In genomic region chr5:139513434-139513833, GRCh38 we compare ENCODE assay signal across 8 cellular contexts. TPM values are rescaled to one million over a fixed set of nuclear protein-coding genes. Genes with fewer than 3 reads are reported as not detected.
A peak's percentile ranks its signal among the peaks of the same experiment; 100 is the strongest.
DNase-seq lines count a peak whose midpoint lies in the region; ATAC-seq, FAIRE-seq and TF ChIP-seq lines count a peak whose summit lies in the region.
"Not testable (repeated sequence)": the region's sequence is repeated elsewhere in the genome, so short reads cannot be mapped to it uniquely, and the experiment has no call there.

No MANE protein-coding gene starts in this region.

- H2BK5ac ChIP-seq in H1 (ENCODE audit: low read depth, low read length), result not testable (repeated sequence)

- TF ChIP-seq POLR2A in H1 (IDR thresholded peaks at IDR 0.05; ENCODE audit: control extremely low read depth in 1 of 2, low read depth in 2 of 2, low read length in 2 of 2), result not testable (repeated sequence)

- not testable (repeated sequence) for H3K27me3 Mint-ChIP-seq in CD8-positive, alpha-beta memory T cell

- not testable (repeated sequence) for H4K8ac ChIP-seq in H1 (ENCODE audit: extremely low read depth, insufficient read depth, low read length)

- H3K4me1 ChIP-seq in CD8-positive, alpha-beta memory T cell (ENCODE audit: insufficient read depth, low read length), result peaks cover 34% of the 10 kb centered on the region
- not testable (repeated sequence) for H3K4me1 ChIP-seq in H1 (replicated peaks in 1 of 4; ENCODE audit: control insufficient read depth in 3 of 4, insufficient read depth in 4 of 4, low read length in 3 of 4)

- FAIRE-seq in H1 (lab: Jason Lieb, UNC), result not testable (repeated sequence)

- H4K20me1 ChIP-seq in H1 (replicated peaks in 1 of 2; ENCODE audit: control insufficient read depth in 1 of 2, insufficient read depth in 2 of 2, low read length in 2 of 2), result not testable (repeated sequence)

- H3K56ac ChIP-seq in H1 (replicated peaks; ENCODE audit: insufficient read length, low read depth, low read length), result not testable (repeated sequence)

- not testable (repeated sequence) for H4K91ac ChIP-seq in H1 (replicated peaks; ENCODE audit: insufficient read length, low read length)

- H2AK5ac ChIP-seq in H1 (ENCODE audit: low read depth, low read length), result not testable (repeated sequence)

- not testable (repeated sequence) for H3K27ac ChIP-seq in CD8-positive, alpha-beta memory T cell (ENCODE audit: low read depth, low read length); H1 (ENCODE audit: low read depth, low read length)

- peak; percentile 81 to 90 (median 89) for TF ChIP-seq CTCF in H1 (IDR thresholded peaks at IDR 0.05; ENCODE audit: control extremely low read depth in 1 of 3, insufficient read depth in 1 of 3, low read depth in 1 of 3, low read length in 3 of 3)

- not testable (repeated sequence) for H3K18ac ChIP-seq in H1 (ENCODE audit: extremely low read depth, low read length)

- H3K9me3 ChIP-seq in CD8-positive, alpha-beta memory T cell (ENCODE audit: low read length); H1 (ENCODE audit: insufficient read depth in 2 of 2, low read depth in 1 of 2, low read length in 1 of 2): not testable (repeated sequence)

- H3K79me2 ChIP-seq in H1 (ENCODE audit: control insufficient read depth in 1 of 2, insufficient read depth in 2 of 2, low read length in 2 of 2), result not testable (repeated sequence)

- peak; percentile 67 to 86 (median 70) for DNase-seq in CD8-positive, alpha-beta memory T cell
- DNase-seq in M059J (ENCODE audit: low read depth), result peak; percentile 87
- peak; percentile 77 for DNase-seq in RKO (ENCODE audit: low spot score)
- DNase-seq in activated T-cell treated with anti-CD3 and anti-CD28 coated beads for 4 hours, result peak; percentile 67
- DNase-seq in H1 (ENCODE audit: low read depth in 1 of 2, low spot score in 2 of 2), result peak in 1 of 2 experiments; percentile 77
- peak; percentile 86 for DNase-seq in medulla oblongata (ENCODE audit: extremely low spot score)
- DNase-seq in stimulated activated CD4-positive, alpha-beta T cell treated with anti-CD3 and anti-CD28 coated beads, TNF-alpha, amount 100 ng/mL, for 48 hours (ENCODE audit: low read depth in 3 of 3), result peak; percentile 53 to 68 (median 63)

- not testable (repeated sequence) for H3K14ac ChIP-seq in H1 (ENCODE audit: insufficient read length)

- H4K5ac ChIP-seq in H1 (ENCODE audit: insufficient read length, low read depth, low read length), result not testable (repeated sequence)

- WGBS in H1 (ENCODE audit: extremely low coverage in 1 of 2, insufficient coverage in 1 of 2, insufficient read length in 1 of 2, insufficient replicate concordance in 2 of 2, low coverage in 1 of 2, low lambda C conversion rate in 2 of 2, missing lambda C conversion rate in 1 of 2), 2 experiments, result 82% methylated on average over 5 of the region's 5 CpGs; no CpG with 5 or more reads in 1 of the 2 experiments

- H3K9me3 Mint-ChIP-seq in CD8-positive, alpha-beta memory T cell, result not testable (repeated sequence)

- H3K36me3 Mint-ChIP-seq in CD8-positive, alpha-beta memory T cell, result not testable (repeated sequence)

- TF ChIP-seq EP300 in H1 (IDR thresholded peaks at IDR 0.05; ENCODE audit: borderline replicate concordance in 1 of 2, low read depth in 2 of 2, low read length in 2 of 2), result not testable (repeated sequence)

- CTCF ChIA-PET in CD8-positive, alpha-beta memory T cell (lab: Charles Lee), result interaction anchor here (0.9 to 13.1 kb wide), 21 partner anchors 10 to 123 kb away, joined by 3 to 414 read pairs (median 5); partner anchors contain the start of genes DNAJC18 and STING1
- CTCF ChIA-PET in H1 (lab: Charles Lee; ENCODE audit: partially characterized antibody), result interaction anchor here (0.8 to 17.5 kb wide), 32 partner anchors 14 to 220 kb away, joined by 3 to 319 read pairs (median 6); partner anchors contain the start of genes DNAJC18, ECSCR, MATR3 and SMIM33

- H3K4me1 Mint-ChIP-seq in CD8-positive, alpha-beta memory T cell, result peaks cover 42 to 45% (median 43%) of the 10 kb centered on the region in 3 donors

- not testable (repeated sequence) for H3K79me1 ChIP-seq in H1 (ENCODE audit: low read depth, low read length)

- H2AFZ ChIP-seq in H1 (ENCODE audit: low read length), result not testable (repeated sequence)

- not testable (repeated sequence) for H2BK15ac ChIP-seq in H1 (ENCODE audit: low read length)

- POLR2A ChIA-PET in CD8-positive, alpha-beta memory T cell (lab: Charles Lee), result interaction anchor here (0.7 to 1.0 kb wide), 3 partner anchors 32 to 122 kb away, joined by 3 to 4 read pairs (median 3); no protein-coding TSS in a partner anchor
- POLR2A ChIA-PET in H1 (lab: Charles Lee; ENCODE audit: partially characterized antibody), result interaction anchor here (0.9 to 1.5 kb wide), 6 partner anchors 9 to 220 kb away, joined by 3 to 6 read pairs (median 4); partner anchors contain the start of gene MATR3

- H3K27ac Mint-ChIP-seq in CD8-positive, alpha-beta memory T cell, result peak overlapping the region in 5 of 8 donors; percentile 4 to 96 (median 56)

- H3K23me2 ChIP-seq in H1 (ENCODE audit: low read depth, low read length), result not testable (repeated sequence)

- H3K4me2 ChIP-seq in H1 (ENCODE audit: insufficient read depth in 1 of 2, low read depth in 2 of 2, low read length in 2 of 2), result not testable (repeated sequence)

- H3K9ac ChIP-seq in H1 (replicated peaks in 1 of 4; ENCODE audit: extremely low read depth in 1 of 4, low read depth in 3 of 4, low read length in 3 of 4), result not testable (repeated sequence)

- not testable (repeated sequence) for H2BK12ac ChIP-seq in H1 (ENCODE audit: low read depth, low read length)

- ATAC-seq in GM21717 (IDR thresholded peaks at IDR 0.05; ENCODE audit: unreplicated experiment), result peak; percentile 69

- TF ChIP-seq RAD21 in H1 (IDR thresholded peaks at IDR 0.05 in 1 of 2, conservative IDR thresholded peaks at IDR 0.05 in 1 of 2; ENCODE audit: low read depth in 2 of 2, low read length in 2 of 2), result peak; percentile 91 to 94

- not testable (repeated sequence) for H2BK20ac ChIP-seq in H1 (ENCODE audit: low read length)

- H2BK120ac ChIP-seq in H1 (replicated peaks; ENCODE audit: low read depth, low read length), result not testable (repeated sequence)

- H3K4me3 Mint-ChIP-seq in CD8-positive, alpha-beta memory T cell, result peak overlapping the region in 3 of 7 donors; percentile 2 to 10 (median 6)

- not testable (repeated sequence) for H3K4ac ChIP-seq in H1 (replicated peaks; ENCODE audit: insufficient read length, low read depth, low read length)

- not testable (repeated sequence) for H3K27me3 ChIP-seq in CD8-positive, alpha-beta memory T cell (ENCODE audit: insufficient read depth, low read length, poor library complexity, severe bottlenecking); H1 (replicated peaks in 1 of 4; ENCODE audit: control insufficient read depth in 3 of 4, extremely low read depth in 1 of 4, insufficient read depth in 3 of 4, low read length in 3 of 4)

- H3K4me3 ChIP-seq in CD8-positive, alpha-beta memory T cell (ENCODE audit: low read length); H1 (ENCODE audit: extremely low read depth in 1 of 4, insufficient read depth in 2 of 4, low read depth in 3 of 4, low read length in 4 of 4): not testable (repeated sequence)

- not testable (repeated sequence) for H3K23ac ChIP-seq in H1 (ENCODE audit: insufficient read length)

- not testable (repeated sequence) for H3K36me3 ChIP-seq in CD8-positive, alpha-beta memory T cell (ENCODE audit: insufficient read depth, low read length); H1 (ENCODE audit: control insufficient read depth in 2 of 4, insufficient read depth in 4 of 4, low read length in 3 of 4)

RNA-seq across cellular contexts. Expression of gene STING1, which starts 30.9 kb away (rescaled TPM):
- 100 to 1,000 TPM; 107 to 109 TPM for total RNA-seq in CD8-positive, alpha-beta memory T cell
- polyA plus RNA-seq in CD8-positive, alpha-beta memory T cell, result 116 TPM
- total RNA-seq in M059J (2014; rRNA removed; shearing (Covaris generic)), result 29.3 and 35.2 TPM in 2 replicates
- 0.26 and 0.42 TPM in 2 replicates for total RNA-seq in H1 (2021; fragmentation: NEBNext Ultra II Directional; extraction: Animal tissue kit (Norgen Biotek cat#: 25700))
- polyA plus RNA-seq in H1 (2011; rRNA removed), result 0.47 and 1.2 TPM in 2 replicates
- polyA plus RNA-seq in H1 (2011; cell fraction: cytosol; rRNA removed), result 0.74 TPM
- polyA plus RNA-seq in H1 (2011; cell fraction: nucleus; rRNA removed), result 1.5 TPM
- 0.35 to 0.66 TPM (median 0.62 TPM) in 4 replicates for polyA plus RNA-seq in H1 (2012, experiment 1 of 2)
- polyA plus RNA-seq in H1 (2012, experiment 2 of 2), result 0.12 TPM
- polyA plus RNA-seq in H1 (2013, experiment 1 of 2), result 0.24 TPM
- 0.29 TPM for polyA plus RNA-seq in H1 (2013, experiment 2 of 2)
- 0.38 and 0.90 TPM in 2 replicates for polyA minus RNA-seq in H1 (2011; rRNA and poly(A)+ RNA removed)
- not detected for polyA minus RNA-seq in H1 (2011; cell fraction: cytosol; rRNA and poly(A)+ RNA removed)
- 0.90 TPM for polyA minus RNA-seq in H1 (2011; cell fraction: nucleus; rRNA and poly(A)+ RNA removed)

RNA-seq across cellular contexts. Expression of gene SMIM33, which starts 42.6 kb away (rescaled TPM):
- total RNA-seq in CD8-positive, alpha-beta memory T cell, result under 1 TPM; 0.11 to 0.28 TPM
- polyA plus RNA-seq in CD8-positive, alpha-beta memory T cell, result 1.1 TPM
- not detected in 2 replicates for total RNA-seq in M059J (2014; rRNA removed; shearing (Covaris generic))
- total RNA-seq in H1 (2021; fragmentation: NEBNext Ultra II Directional; extraction: Animal tissue kit (Norgen Biotek cat#: 25700)), result not detected in 2 replicates
- not detected in 2 replicates for polyA plus RNA-seq in H1 (2011; rRNA removed)
- polyA plus RNA-seq in H1 (2011; cell fraction: cytosol; rRNA removed), result not detected
- not detected for polyA plus RNA-seq in H1 (2011; cell fraction: nucleus; rRNA removed)
- polyA plus RNA-seq in H1 (2012, experiment 1 of 2), result not detected in 4 replicates
- not detected for polyA plus RNA-seq in H1 (2012, experiment 2 of 2)
- not detected for polyA plus RNA-seq in H1 (2013, experiment 1 of 2)
- not detected for polyA plus RNA-seq in H1 (2013, experiment 2 of 2)
- 0.05 TPM in 1 of 2 replicates, not detected in the other for polyA minus RNA-seq in H1 (2011; rRNA and poly(A)+ RNA removed)
- not detected for polyA minus RNA-seq in H1 (2011; cell fraction: cytosol; rRNA and poly(A)+ RNA removed)
- polyA minus RNA-seq in H1 (2011; cell fraction: nucleus; rRNA and poly(A)+ RNA removed), result not detected

RNA-seq across cellular contexts. Expression of gene UBE2D2, which starts 47.7 kb away (rescaled TPM):
- 100 to 1,000 TPM; 253 to 274 TPM for total RNA-seq in CD8-positive, alpha-beta memory T cell
- 285 TPM for polyA plus RNA-seq in CD8-positive, alpha-beta memory T cell
- total RNA-seq in M059J (2014; rRNA removed; shearing (Covaris generic)), result 127 and 165 TPM in 2 replicates
- total RNA-seq in H1 (2021; fragmentation: NEBNext Ultra II Directional; extraction: Animal tissue kit (Norgen Biotek cat#: 25700)), result 194 and 203 TPM in 2 replicates
- 57.8 and 66.9 TPM in 2 replicates for polyA plus RNA-seq in H1 (2011; rRNA removed)
- polyA plus RNA-seq in H1 (2011; cell fraction: cytosol; rRNA removed), result 57.5 TPM
- 20.2 TPM for polyA plus RNA-seq in H1 (2011; cell fraction: nucleus; rRNA removed)
- 137 to 209 TPM (median 142 TPM) in 4 replicates for polyA plus RNA-seq in H1 (2012, experiment 1 of 2)
- 246 TPM for polyA plus RNA-seq in H1 (2012, experiment 2 of 2)
- 91.5 TPM for polyA plus RNA-seq in H1 (2013, experiment 1 of 2)
- 95.8 TPM for polyA plus RNA-seq in H1 (2013, experiment 2 of 2)
- polyA minus RNA-seq in H1 (2011; rRNA and poly(A)+ RNA removed), result 46.3 and 52.7 TPM in 2 replicates
- polyA minus RNA-seq in H1 (2011; cell fraction: cytosol; rRNA and poly(A)+ RNA removed), result 70.2 TPM
- polyA minus RNA-seq in H1 (2011; cell fraction: nucleus; rRNA and poly(A)+ RNA removed), result 30.4 TPM

RNA-seq across cellular contexts. Expression of gene ECSCR, which starts 50.9 kb away (rescaled TPM):
- total RNA-seq in CD8-positive, alpha-beta memory T cell, result under 1 TPM; 0.82 to 0.83 TPM
- not detected for polyA plus RNA-seq in CD8-positive, alpha-beta memory T cell
- total RNA-seq in M059J (2014; rRNA removed; shearing (Covaris generic)), result 1.5 and 2.4 TPM in 2 replicates
- 2.7 and 3.3 TPM in 2 replicates for total RNA-seq in H1 (2021; fragmentation: NEBNext Ultra II Directional; extraction: Animal tissue kit (Norgen Biotek cat#: 25700))
- polyA plus RNA-seq in H1 (2011; rRNA removed), result 4.9 and 7.2 TPM in 2 replicates
- 5.4 TPM for polyA plus RNA-seq in H1 (2011; cell fraction: cytosol; rRNA removed)
- 4.4 TPM for polyA plus RNA-seq in H1 (2011; cell fraction: nucleus; rRNA removed)
- polyA plus RNA-seq in H1 (2012, experiment 1 of 2), result 2.8 to 4.2 TPM (median 3.6 TPM) in 4 replicates
- polyA plus RNA-seq in H1 (2012, experiment 2 of 2), result 2.7 TPM
- 4.8 TPM for polyA plus RNA-seq in H1 (2013, experiment 1 of 2)
- 4.9 TPM for polyA plus RNA-seq in H1 (2013, experiment 2 of 2)
- polyA minus RNA-seq in H1 (2011; rRNA and poly(A)+ RNA removed), result 3.3 and 3.6 TPM in 2 replicates
- polyA minus RNA-seq in H1 (2011; cell fraction: cytosol; rRNA and poly(A)+ RNA removed), result not detected
- 1.7 TPM for polyA minus RNA-seq in H1 (2011; cell fraction: nucleus; rRNA and poly(A)+ RNA removed)

Comparison
In these comparisons a context has a peak if more than half of its experiments do, and no peak if none do; other contexts are left out.
1. RNA of gene STING1, which starts 30.9 kb away (total RNA-seq): 107 to 109 TPM in CD8-positive, alpha-beta memory T cell and 29.3 to 35.2 TPM in M059J; 0.26 to 0.42 TPM in H1; every median in the first group is over 10 times any median in the second.